21 cellular contexts compared by ENCODE assay signal in genomic region chr6:125668071-125668470, GRCh38.
DNase-seq lines count a peak whose midpoint lies in the region; FAIRE-seq and TF ChIP-seq lines count a peak whose summit lies in the region.
"Had no signal": no experiment of that assay in that cellular context is flagged by ENCODE, and none has a peak within 500 bp of the region (broad histone marks: within the 10 kb centered on the region; RNA-seq: fewer than 3 reads in every experiment).

No MANE protein-coding gene starts in this region.

- no peak overlapping the region for H3K4me3 ChIP-seq in astrocyte (ENCODE audit: insufficient read depth, low read depth, low read length)
- H3K4me3 ChIP-seq: GM23248, SJCRH30 had no signal

- H3K4me3 Mint-ChIP-seq in astrocyte (ENCODE audit: unreplicated experiment), result peak overlapping the region; percentile 40
- no peak overlapping the region for H3K4me3 Mint-ChIP-seq in endothelial cell (ENCODE audit: unreplicated experiment)
- H3K4me3 Mint-ChIP-seq: CD8-positive, alpha-beta memory T cell; H9; HFFc6 had no signal

- H3K36me3 ChIP-seq in astrocyte (ENCODE audit: insufficient read depth, low read length), result no peaks in the 10 kb centered on the region
- H3K36me3 ChIP-seq: SJCRH30 had no signal

- H3K4me1 ChIP-seq in astrocyte (ENCODE audit: insufficient read depth, low read length), result no peaks in the 10 kb centered on the region
- H3K4me1 ChIP-seq: SJCRH30 had no signal

- no peak overlapping the region for H3K4me2 ChIP-seq in astrocyte (ENCODE audit: low read length)

- TF ChIP-seq CTCF in astrocyte (IDR thresholded peaks at IDR 0.05; ENCODE audit: insufficient read depth, low read depth, low read length) (no peak), endothelial cell (IDR thresholded peaks at IDR 0.05; ENCODE audit: unreplicated experiment) (no peak)

- no peak overlapping the region for H3K27ac Mint-ChIP-seq in astrocyte (ENCODE audit: unreplicated experiment)
- no peak overlapping the region for H3K27ac Mint-ChIP-seq in endothelial cell (ENCODE audit: unreplicated experiment)
- H3K27ac Mint-ChIP-seq: CD8-positive, alpha-beta memory T cell; H9; HFFc6 had no signal

- no peak overlapping the region for H3K9ac ChIP-seq in astrocyte (ENCODE audit: low read length)
- H3K9ac ChIP-seq: GM23248 had no signal

- H3K9me3 ChIP-seq in astrocyte (ENCODE audit: insufficient read depth, low read depth, low read length), result no peaks in the 10 kb centered on the region
- H3K9me3 ChIP-seq: SJCRH30 had no signal

- H3K27ac ChIP-seq in astrocyte (ENCODE audit: low read depth, low read length), result no peak overlapping the region
- H3K27ac ChIP-seq: GM23248, SJCRH30 had no signal

- H3K79me2 ChIP-seq in astrocyte (ENCODE audit: insufficient read depth, low read length), result no peaks in the 10 kb centered on the region

- DNase-seq in NCI-H774 (lab: John Stamatoyannopoulos, UW), result peak; percentile 15
- DNase-seq in astrocyte (ENCODE audit: low read depth), result no peak
- peak; percentile 66 for DNase-seq in medulla oblongata (ENCODE audit: extremely low spot score)
- peak; percentile 74 for DNase-seq in putamen (ENCODE audit: low spot score)
- no peak for DNase-seq in SK-N-DZ (ENCODE audit: low spot score)
- no peak for DNase-seq in endothelial cell (ENCODE audit: low spot score)
- DNase-seq in HUDEP-2 (lab: John Stamatoyannopoulos, UW; ENCODE audit: unreplicated experiment in 76 of 76), result no peak
- DNase-seq: ACHN; Calu3; CD8-positive, alpha-beta memory T cell; DMS153; GM23248; H9; HFFc6; Kasumi-1; NCI-H187; NCI-H446; NCI-H526; NK-92 treated with Interleukin-12 subunit alpha and Interleukin-12 subunit beta, amount 100 ng/mL, for 24 hours; SJCRH30 had no signal

- H3K36me3 Mint-ChIP-seq in astrocyte (ENCODE audit: low read depth, unreplicated experiment) (no peaks in the 10 kb centered on the region), endothelial cell (ENCODE audit: low read depth, unreplicated experiment) (no peaks in the 10 kb centered on the region)
- H3K36me3 Mint-ChIP-seq: CD8-positive, alpha-beta memory T cell had no signal

- no peaks in the 10 kb centered on the region for H4K20me1 ChIP-seq in astrocyte (ENCODE audit: insufficient read depth, low read length)

- no peaks in the 10 kb centered on the region for H3K4me1 Mint-ChIP-seq in astrocyte (ENCODE audit: low read depth, unreplicated experiment)
- peaks cover 43% of the 10 kb centered on the region for H3K4me1 Mint-ChIP-seq in endothelial cell (ENCODE audit: unreplicated experiment)

- FAIRE-seq in astrocyte (lab: Jason Lieb, UNC), result no peak
- FAIRE-seq: GM12891 had no signal

- H2AFZ ChIP-seq in astrocyte (ENCODE audit: low read depth, low read length), result no peak overlapping the region
- H2AFZ ChIP-seq: GM23248 had no signal

- H3K27me3 Mint-ChIP-seq in astrocyte (ENCODE audit: low read depth, unreplicated experiment) (peaks cover 12% of the 10 kb centered on the region), endothelial cell (ENCODE audit: unreplicated experiment) (no peaks in the 10 kb centered on the region)

- H3K9me3 Mint-ChIP-seq in astrocyte (ENCODE audit: unreplicated experiment) (peaks cover 2% of the 10 kb centered on the region), endothelial cell (ENCODE audit: unreplicated experiment) (no peaks in the 10 kb centered on the region)
- H3K9me3 Mint-ChIP-seq: CD8-positive, alpha-beta memory T cell; H9; HFFc6 had no signal

- H3K27me3 ChIP-seq in astrocyte (ENCODE audit: insufficient read depth, low read length), result no peaks in the 10 kb centered on the region
- H3K27me3 ChIP-seq: SJCRH30 had no signal

Comparison
In these comparisons a context has a peak if more than half of its experiments do, and no peak if none do; other contexts are left out.
1. DNase-seq: peak in NCI-H774 (single experiment), medulla oblongata (single experiment) and putamen (single experiment); none in astrocyte (single experiment), SK-N-DZ (single experiment), endothelial cell (single experiment) and HUDEP-2 (0 of 76).